ENCODE assay signal across 30 cellular contexts in the genomic region with DNA sequence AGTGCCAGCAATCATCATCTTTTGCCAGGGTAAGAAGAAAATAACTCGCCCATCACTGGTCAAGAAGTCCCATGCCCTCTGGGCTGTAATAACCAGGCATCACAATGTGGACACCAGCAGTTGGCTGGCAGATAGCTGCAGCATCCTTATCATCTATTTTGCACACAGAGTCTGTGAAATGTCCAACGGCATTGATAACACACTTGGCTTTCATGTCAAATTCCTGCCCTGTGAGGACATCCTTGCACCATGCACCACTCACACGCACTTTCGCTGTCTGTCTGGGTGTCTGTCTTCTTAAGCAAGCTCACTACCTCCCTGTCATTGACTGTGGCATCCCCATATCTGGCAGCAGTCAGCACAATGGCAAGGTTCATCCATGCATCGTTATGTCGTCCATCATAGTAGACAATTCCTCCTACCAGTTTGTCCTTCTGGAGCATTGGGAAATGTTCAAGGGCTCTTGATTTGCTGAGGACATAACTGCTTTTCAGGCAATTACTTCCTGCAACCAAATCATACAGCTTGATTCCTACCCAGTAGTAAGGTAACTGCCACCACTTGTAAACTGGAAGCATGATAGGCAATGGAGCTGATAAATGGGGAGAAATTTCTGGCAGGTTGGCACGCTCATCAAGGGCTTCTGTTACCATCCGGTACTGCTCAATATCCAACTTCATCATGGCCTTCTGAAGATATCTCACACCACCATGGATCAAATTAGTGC. TPM values are rescaled to one million over a fixed set of nuclear protein-coding genes. Genes with fewer than 3 reads are reported as not detected.
DNase-seq lines count a peak whose midpoint lies in the region; ATAC-seq and TF ChIP-seq lines count a peak whose summit lies in the region.
"Had no signal": no experiment of that assay in that cellular context is flagged by ENCODE, and none has a peak within 500 bp of the region (broad histone marks: within the 10 kb centered on the region; RNA-seq: fewer than 3 reads in every experiment).

No MANE protein-coding gene starts in this region.

- intact Hi-C loops in OCI-LY7 (cut with micrococcal nuclease; ENCODE audit: unreplicated experiment) = no loop called here
- intact Hi-C loops in heart left ventricle (cut with DNase I) = no loop called here
- intact Hi-C loops in ascending aorta (cut with DNase I) = no loop called here

- H3K4me3 ChIP-seq in CD8-positive, alpha-beta memory T cell (ENCODE audit: low read length) = no peak overlapping the region
- H3K4me3 ChIP-seq in OCI-LY7 (ENCODE audit: low read depth, low read length, poor library complexity, severe bottlenecking) (no peak overlapping the region), heart left ventricle (no peak overlapping the region), neuronal stem cell (ENCODE audit: low read length in 2 of 2) (no peak overlapping the region), ascending aorta (no peak overlapping the region)
- H3K4me3 ChIP-seq: cardiac muscle cell, coronary artery, PC-9 had no signal

- ATAC-seq in heart left ventricle (peak; percentile 46 to 80 (median 60)), GM21528 (IDR thresholded peaks at IDR 0.05; ENCODE audit: low FRiP score, unreplicated experiment) (no peak)
- ATAC-seq in activated CD8-positive, alpha-beta T cell treated with anti-CD3 and anti-CD28 coated beads, Interleukin-2, amount 10 ng/mL, durations not matched to agents 7 days and 5 days = no peak
- ATAC-seq: activated CD4-positive, CD25-positive, alpha-beta regulatory T cell treated with anti-CD3 and anti-CD28 coated beads, Interleukin-2, amount 50 U/mL, for 24 hours; activated naive CD4-positive, alpha-beta T cell treated with anti-CD3 and anti-CD28 coated beads, Interleukin-2, amount 50 U/mL, for 72 hours; effector memory CD8-positive, alpha-beta T cell; esophagus mucosa; foreskin keratinocyte; stimulated activated naive CD8-positive, alpha-beta T cell treated with anti-CD3 and anti-CD28 coated beads, Interleukin-15, amount 100 ng/mL, for 72 hours had no signal

- H3K27me3 ChIP-seq in CD8-positive, alpha-beta memory T cell (ENCODE audit: insufficient read depth, low read length, poor library complexity, severe bottlenecking) = no peaks in the 10 kb centered on the region
- H3K27me3 ChIP-seq in heart left ventricle (no peaks in the 10 kb centered on the region), neuronal stem cell (ENCODE audit: control insufficient read depth in 3 of 3, insufficient read depth in 3 of 3, low read depth in 1 of 3, low read length in 3 of 3) (no peaks in the 10 kb centered on the region), ascending aorta (no peaks in the 10 kb centered on the region)
- H3K27me3 ChIP-seq: cardiac muscle cell, foreskin keratinocyte had no signal

- H3K36me3 ChIP-seq in CD8-positive, alpha-beta memory T cell (ENCODE audit: insufficient read depth, low read length) = no peaks in the 10 kb centered on the region
- H3K36me3 ChIP-seq in OCI-LY7 (ENCODE audit: insufficient read depth, low read length) (no peaks in the 10 kb centered on the region), heart left ventricle (no peaks in the 10 kb centered on the region), neuronal stem cell (replicated peaks in 1 of 2; ENCODE audit: control insufficient read depth in 2 of 2, insufficient read depth in 2 of 2, low read length in 2 of 2) (no peaks in the 10 kb centered on the region), ascending aorta (no peaks in the 10 kb centered on the region)
- H3K36me3 ChIP-seq: cardiac muscle cell had no signal

- no peak overlapping the region for H3K4me3 Mint-ChIP-seq in CD8-positive, alpha-beta memory T cell
- no peak overlapping the region for H3K4me3 Mint-ChIP-seq in activated CD8-positive, alpha-beta T cell treated with anti-CD3 and anti-CD28 coated beads, Interleukin-2, amount 10 ng/mL, durations not matched to agents 7 days and 5 days
- H3K4me3 Mint-ChIP-seq: activated CD4-positive, alpha-beta memory T cell treated with anti-CD3 and anti-CD28 coated beads for 36 hours; effector memory CD8-positive, alpha-beta T cell; H9; stimulated activated naive CD8-positive, alpha-beta T cell treated with anti-CD3 and anti-CD28 coated beads, Interleukin-15, amount 100 ng/mL, for 72 hours had no signal

- H2BK120ac ChIP-seq in neuronal stem cell (ENCODE audit: low read depth, low read length) = no peak overlapping the region

- DNase-seq in CD8-positive, alpha-beta memory T cell = no peak
- no peak for DNase-seq in OCI-LY7 (ENCODE audit: low spot score)
- no peak for DNase-seq in heart left ventricle
- DNase-seq in neuronal stem cell (ENCODE audit: low spot score) = no peak
- DNase-seq in activated CD8-positive, alpha-beta T cell treated with anti-CD3 and anti-CD28 coated beads, Interleukin-2, amount 10 ng/mL, durations not matched to agents 7 days and 5 days = no peak
- DNase-seq in ascending aorta (ENCODE audit: low spot score in 2 of 2) = no peak
- DNase-seq: ACHN; activated CD4-positive, alpha-beta memory T cell treated with anti-CD3 and anti-CD28 coated beads for 36 hours; C1 segment of cervical spinal cord; Calu3; effector memory CD8-positive, alpha-beta T cell; foreskin keratinocyte; H9; mesendoderm; NCI-H1436; NCI-H2081 treated with DMSO at 0.1 percent for 48 hours; NCI-H446; occipital lobe; PC-9; SHP77 treated with DMSO at 0.1 percent for 48 hours; stimulated activated naive CD8-positive, alpha-beta T cell treated with anti-CD3 and anti-CD28 coated beads, Interleukin-15, amount 100 ng/mL, for 72 hours had no signal

- H2BK15ac ChIP-seq in neuronal stem cell (ENCODE audit: low read length) = no peak overlapping the region

- no peaks in the 10 kb centered on the region for H3K4me1 Mint-ChIP-seq in CD8-positive, alpha-beta memory T cell
- no peaks in the 10 kb centered on the region for H3K4me1 Mint-ChIP-seq in activated CD8-positive, alpha-beta T cell treated with anti-CD3 and anti-CD28 coated beads, Interleukin-2, amount 10 ng/mL, durations not matched to agents 7 days and 5 days (ENCODE audit: low read depth)
- H3K4me1 Mint-ChIP-seq: H9; stimulated activated naive CD8-positive, alpha-beta T cell treated with anti-CD3 and anti-CD28 coated beads, Interleukin-15, amount 100 ng/mL, for 72 hours had no signal

- POLR2A ChIA-PET in CD8-positive, alpha-beta memory T cell (lab: Charles Lee) = interaction anchor here (0.6 kb wide), 1 partner anchor 73 kb away, joined by 4 read pairs; no protein-coding TSS in a partner anchor
- POLR2A ChIA-PET in OCI-LY7 (lab: Charles Lee) = interaction anchor here (1.4 kb wide), 1 partner anchor 12 kb away, joined by 4 read pairs; no protein-coding TSS in a partner anchor
- POLR2A ChIA-PET in activated CD8-positive, alpha-beta T cell treated with anti-CD3 and anti-CD28 coated beads, Interleukin-2, amount 10 ng/mL, durations not matched to agents 7 days and 5 days (lab: Charles Lee) = no interaction called here

- H3K14ac ChIP-seq in neuronal stem cell (ENCODE audit: low read length) = no peak overlapping the region

- no peaks in the 10 kb centered on the region for H3K9me2 ChIP-seq in OCI-LY7 (ENCODE audit: insufficient read depth, low read length)

- H2BK12ac ChIP-seq in neuronal stem cell (ENCODE audit: low read length) = no peak overlapping the region

- H3K27ac Mint-ChIP-seq in CD8-positive, alpha-beta memory T cell = peak overlapping the region in 1 of 8 donors; percentile 18
- H3K27ac Mint-ChIP-seq in activated CD8-positive, alpha-beta T cell treated with anti-CD3 and anti-CD28 coated beads, Interleukin-2, amount 10 ng/mL, durations not matched to agents 7 days and 5 days = no peak overlapping the region
- H3K27ac Mint-ChIP-seq: activated CD4-positive, alpha-beta memory T cell treated with anti-CD3 and anti-CD28 coated beads for 36 hours; activated T-helper 2 cell treated with anti-CD3 and anti-CD28 coated beads, Interferon-gamma antibody, Interleukin-2, Interleukin-4, amounts not matched to agents 10 μg/mL and 5 μg/mL and 100 μg/mL, durations not matched to agents 14 hours and 24 hours and 36 hours; effector memory CD8-positive, alpha-beta T cell; H9; stimulated activated naive CD8-positive, alpha-beta T cell treated with anti-CD3 and anti-CD28 coated beads, Interleukin-15, amount 100 ng/mL, for 72 hours had no signal

- H3K4me1 ChIP-seq in CD8-positive, alpha-beta memory T cell (ENCODE audit: insufficient read depth, low read length) = no peaks in the 10 kb centered on the region
- peaks cover 14% of the 10 kb centered on the region for H3K4me1 ChIP-seq in OCI-LY7 (ENCODE audit: insufficient read depth, low read length, poor library complexity, severe bottlenecking)
- peaks cover 0 to 56% (median 10%) of the 10 kb centered on the region in 12 donors for H3K4me1 ChIP-seq in heart left ventricle
- H3K4me1 ChIP-seq in neuronal stem cell (ENCODE audit: control insufficient read depth in 2 of 2, insufficient read depth in 1 of 2, low read depth in 1 of 2, low read length in 2 of 2) = no peaks in the 10 kb centered on the region
- no peaks in the 10 kb centered on the region for H3K4me1 ChIP-seq in ascending aorta
- H3K4me1 ChIP-seq: foreskin keratinocyte had no signal

- H3K79me2 ChIP-seq in OCI-LY7 (ENCODE audit: insufficient read depth, low read depth, low read length) = no peaks in the 10 kb centered on the region

- H3K9me3 Mint-ChIP-seq in CD8-positive, alpha-beta memory T cell = no peaks in the 10 kb centered on the region
- H3K9me3 Mint-ChIP-seq in activated CD8-positive, alpha-beta T cell treated with anti-CD3 and anti-CD28 coated beads, Interleukin-2, amount 10 ng/mL, durations not matched to agents 7 days and 5 days (ENCODE audit: insufficient read depth) = peaks cover 4% of the 10 kb centered on the region
- H3K9me3 Mint-ChIP-seq: activated CD4-positive, alpha-beta memory T cell treated with anti-CD3 and anti-CD28 coated beads for 36 hours; effector memory CD8-positive, alpha-beta T cell; stimulated activated naive CD8-positive, alpha-beta T cell treated with anti-CD3 and anti-CD28 coated beads, Interleukin-15, amount 100 ng/mL, for 72 hours had no signal

- H3K18ac ChIP-seq in neuronal stem cell (ENCODE audit: low read length) = no peak overlapping the region

- H3K23ac ChIP-seq in neuronal stem cell (ENCODE audit: low read depth, low read length, poor library complexity) = no peak overlapping the region

- H2BK5ac ChIP-seq in neuronal stem cell (ENCODE audit: low read length) = no peak overlapping the region

- H3K4me2 ChIP-seq in OCI-LY7 (ENCODE audit: low read length) (peak overlapping the region; percentile 2; the same call in 1 of the 2 replicates), neuronal stem cell (ENCODE audit: insufficient read depth, low read length, poor library complexity, severe bottlenecking) (no peak overlapping the region)
- H3K4me2 ChIP-seq: KMS-11, PC-9 had no signal

- H3K27me3 Mint-ChIP-seq in CD8-positive, alpha-beta memory T cell = peaks cover 8 to 21% of the 10 kb centered on the region in 2 donors
- no peaks in the 10 kb centered on the region for H3K27me3 Mint-ChIP-seq in activated CD8-positive, alpha-beta T cell treated with anti-CD3 and anti-CD28 coated beads, Interleukin-2, amount 10 ng/mL, durations not matched to agents 7 days and 5 days (ENCODE audit: low read depth)

- peaks cover 0 to under 1% (median 0%) of the 10 kb centered on the region in 3 donors for H3K36me3 Mint-ChIP-seq in CD8-positive, alpha-beta memory T cell
- H3K36me3 Mint-ChIP-seq in activated CD8-positive, alpha-beta T cell treated with anti-CD3 and anti-CD28 coated beads, Interleukin-2, amount 10 ng/mL, durations not matched to agents 7 days and 5 days (ENCODE audit: low read depth) = no peaks in the 10 kb centered on the region
- H3K36me3 Mint-ChIP-seq: activated CD4-positive, alpha-beta memory T cell treated with anti-CD3 and anti-CD28 coated beads for 36 hours; activated naive CD4-positive, alpha-beta T cell treated with anti-CD3 and anti-CD28 coated beads, Interleukin-2, amount 50 U/mL, for 72 hours had no signal

- H4K20me1 ChIP-seq in OCI-LY7 (ENCODE audit: insufficient read depth, low read length) = no peaks in the 10 kb centered on the region

- H3K4ac ChIP-seq in neuronal stem cell (ENCODE audit: low read length) = no peak overlapping the region

- no peak overlapping the region for H4K91ac ChIP-seq in neuronal stem cell (ENCODE audit: low read depth, low read length, poor library complexity)

- 45 to 53% (median 46%) methylated on average over 8 of the region's 8 CpGs for WGBS in heart left ventricle, 4 donors
- no CpG with 5 or more reads among the region's 8 CpGs for WGBS in neuronal stem cell (ENCODE audit: extremely low coverage in 2 of 2, insufficient read length in 2 of 2, insufficient replicate concordance in 1 of 2), 2 donors

- TF ChIP-seq CTCF in OCI-LY7 (conservative IDR thresholded peaks at IDR 0.05; ENCODE audit: low read length) (no peak), heart left ventricle (IDR thresholded peaks at IDR 0.05) (no peak), ascending aorta (IDR thresholded peaks at IDR 0.05) (no peak)

- peak overlapping the region; percentile 64 for H3K27ac ChIP-seq in CD8-positive, alpha-beta memory T cell (ENCODE audit: low read depth, low read length)
- H3K27ac ChIP-seq in OCI-LY7 (ENCODE audit: low read depth, low read length, poor library complexity, severe bottlenecking) (no peak overlapping the region), heart left ventricle (peak overlapping the region in 6 of 12 donors; percentile 34 to 87 (median 48)), neuronal stem cell (replicated peaks; ENCODE audit: low read length) (no peak overlapping the region), ascending aorta (no peak overlapping the region)
- H3K27ac ChIP-seq: cardiac muscle cell, foreskin keratinocyte, KMS-11, PC-9 had no signal

- CTCF ChIA-PET in CD8-positive, alpha-beta memory T cell (lab: Charles Lee) = no interaction called here
- CTCF ChIA-PET in OCI-LY7 (lab: Charles Lee; ENCODE audit: unreplicated experiment) = no interaction called here
- CTCF ChIA-PET in activated CD8-positive, alpha-beta T cell treated with anti-CD3 and anti-CD28 coated beads, Interleukin-2, amount 10 ng/mL, durations not matched to agents 7 days and 5 days (lab: Charles Lee) = interaction anchor here (0.9 to 1.9 kb wide), 4 partner anchors 9 to 255 kb away, joined by 3 to 7 read pairs (median 5); no protein-coding TSS in a partner anchor

- H3K9me3 ChIP-seq in CD8-positive, alpha-beta memory T cell (ENCODE audit: low read length) = no peaks in the 10 kb centered on the region
- H3K9me3 ChIP-seq in OCI-LY7 (ENCODE audit: low read length) = 0 out of 2 replicates have a peak, but pooled peaks cover 4% of the 10 kb centered on the region
- H3K9me3 ChIP-seq in heart left ventricle = no peaks in the 10 kb centered on the region
- H3K9me3 ChIP-seq in neuronal stem cell (replicated peaks in 1 of 2; ENCODE audit: control insufficient read depth in 2 of 2, insufficient read depth in 1 of 2, low read depth in 1 of 2, low read length in 2 of 2) = no peaks in the 10 kb centered on the region
- H3K9me3 ChIP-seq in ascending aorta = peaks cover 0 to 4% of the 10 kb centered on the region in 2 donors

- H3K9ac ChIP-seq in neuronal stem cell (ENCODE audit: low read depth, low read length, poor library complexity) = no peak overlapping the region
- H3K9ac ChIP-seq: KMS-11 had no signal

- BruUV-seq in OCI-LY7 (replicated peaks; lab: Mats Ljungman, UMichigan) = no TSS peak

- H2AFZ ChIP-seq in OCI-LY7 (ENCODE audit: low read length) (peak overlapping the region; percentile 56), neuronal stem cell (ENCODE audit: low read length) (peak overlapping the region; percentile 42)
- H2AFZ ChIP-seq: PC-9 had no signal

- no peaks in the 10 kb centered on the region for H3K79me1 ChIP-seq in neuronal stem cell (ENCODE audit: low read depth, low read length)

- H2AK5ac ChIP-seq in neuronal stem cell (ENCODE audit: low read depth, low read length) = no peak overlapping the region

- H4K8ac ChIP-seq in neuronal stem cell (ENCODE audit: low read depth, low read length) = no peak overlapping the region

- no peak for TF ChIP-seq POLR2A in heart left ventricle (IDR thresholded peaks at IDR 0.05)

RNA-seq across cellular contexts. Expression of a gene that starts 6.8 kb away (rescaled TPM):
- 10 to 100 TPM; 11.2 to 11.6 TPM for total RNA-seq in CD8-positive, alpha-beta memory T cell
- 10.4 TPM for polyA plus RNA-seq in CD8-positive, alpha-beta memory T cell
- total RNA-seq in OCI-LY7 (2014; rRNA removed; shearing (Covaris generic)) = 9.9 and 19.2 TPM in 2 replicates
- total RNA-seq in OCI-LY7 (2022) (14.4 and 16.2 TPM in 2 replicates), heart left ventricle (10 to 100 TPM in 7 of 9 donors, 1 to 10 TPM in 2; 3.3 to 26.6 (median 18.1) TPM), ascending aorta (13.3 TPM)
- polyA plus RNA-seq in heart left ventricle = 10 to 100 TPM; 15.5 to 17.6 TPM
- polyA plus RNA-seq in neuronal stem cell (2013, experiment 1 of 2) = 7.7 TPM
- 7.5 TPM for polyA plus RNA-seq in neuronal stem cell (2013, experiment 2 of 2)
- 10 to 100 TPM in 1 of 2 experiments, 1 to 10 TPM in 1; 8.2 to 12.1 TPM for total RNA-seq in activated CD8-positive, alpha-beta T cell treated with anti-CD3 and anti-CD28 coated beads, Interleukin-2, amount 10 ng/mL, durations not matched to agents 7 days and 5 days

RNA-seq across cellular contexts. Expression of a gene that starts 48.9 kb away (rescaled TPM):
- total RNA-seq in CD8-positive, alpha-beta memory T cell = under 1 TPM; 0.59 to 0.64 TPM
- 1.8 TPM for polyA plus RNA-seq in CD8-positive, alpha-beta memory T cell
- total RNA-seq in OCI-LY7 (2014; rRNA removed; shearing (Covaris generic)) = not detected in 2 replicates
- not detected in 2 replicates for total RNA-seq in OCI-LY7 (2022)
- not detected for total RNA-seq in heart left ventricle
- under 1 TPM in 1 of 2 donors, not detected in 1; 0.42 TPM for polyA plus RNA-seq in heart left ventricle
- not detected for polyA plus RNA-seq in neuronal stem cell (2013, experiment 1 of 2)
- not detected for polyA plus RNA-seq in neuronal stem cell (2013, experiment 2 of 2)
- 1 to 10 TPM; 2.3 to 2.9 TPM for total RNA-seq in activated CD8-positive, alpha-beta T cell treated with anti-CD3 and anti-CD28 coated beads, Interleukin-2, amount 10 ng/mL, durations not matched to agents 7 days and 5 days
- total RNA-seq in ascending aorta = not detected
- total RNA-seq: activated CD4-positive, alpha-beta memory T cell treated with anti-CD3 and anti-CD28 coated beads for 36 hours; Calu3; cardiac muscle cell; H9; occipital lobe; PC-9; skeletal muscle tissue had no signal

Comparison
In these comparisons a context has a peak if more than half of its experiments do, and no peak if none do; other contexts are left out.
1. ATAC-seq: peak in heart left ventricle (4 of 4); none in activated CD8-positive, alpha-beta T cell treated with anti-CD3 and anti-CD28 coated beads, Interleukin-2, amount 10 ng/mL, durations not matched to agents 7 days and 5 days (single experiment) and GM21528 (single experiment).